Comparison of ENCODE assay signal across 1 cellular context in the genomic region with DNA sequence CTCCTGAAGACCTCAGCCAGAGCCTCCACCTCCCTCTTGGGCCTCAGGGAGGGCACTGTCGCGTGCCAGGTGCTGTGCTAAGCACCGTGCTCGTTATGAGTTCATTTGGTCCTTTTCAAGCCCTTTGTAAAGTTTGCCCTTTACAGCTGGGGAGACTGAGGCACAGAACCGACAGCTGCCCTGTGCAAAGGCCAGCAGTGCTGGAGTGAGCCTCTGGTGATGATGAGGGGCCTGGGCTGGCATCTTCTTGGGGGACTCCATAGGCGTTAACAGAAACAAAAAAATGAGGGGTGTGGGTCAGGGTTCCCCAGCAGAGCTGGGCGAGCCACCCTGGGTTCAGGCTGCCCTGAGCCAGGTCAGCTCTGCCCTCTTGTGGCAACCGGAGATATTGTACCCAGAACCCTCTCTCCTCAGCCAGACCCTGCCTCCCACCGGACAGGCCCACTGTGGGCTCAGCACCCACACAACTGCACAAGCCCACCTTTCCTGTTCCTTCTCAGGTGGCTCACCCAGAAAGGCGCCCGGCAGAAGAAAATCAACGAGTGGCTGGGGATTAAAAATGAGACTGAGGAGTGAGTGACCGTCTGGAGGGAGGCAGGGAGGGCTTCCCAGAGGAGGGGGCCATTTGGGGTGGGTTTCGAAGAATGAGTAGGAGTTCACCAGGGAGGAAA.
TF ChIP-seq lines count a peak whose summit lies in the region.

No MANE protein-coding gene starts in this region.

TF ChIP-seq in endothelial cell of umbilical vein, 7 proteins besides CTCF, POLR2A, EP300 and RAD21:
- TF ChIP-seq GATA2 (IDR thresholded peaks at IDR 0.05; ENCODE audit: insufficient read depth, insufficient read length, low read depth, low read length) (no peak), FOS (IDR thresholded peaks at IDR 0.05; ENCODE audit: borderline replicate concordance, insufficient read depth, low read length) (no peak), JUN (IDR thresholded peaks at IDR 0.05; ENCODE audit: borderline replicate concordance, insufficient read depth, insufficient read length, low read depth) (no peak), EZH2 (IDR thresholded peaks at IDR 0.05; ENCODE audit: borderline replicate concordance, low read depth, low read length, severe bottlenecking) (no peak), POLR2AphosphoS5 (IDR thresholded peaks at IDR 0.05; ENCODE audit: insufficient read depth, low read depth, low read length) (no peak), MYC (IDR thresholded peaks at IDR 0.05; ENCODE audit: low read depth, low read length) (no peak)
TF ChIP-seq in endothelial cell of umbilical vein: peak in this region for 0.
